Comparison of ENCODE assay signal across 12 cellular contexts in the genomic region with DNA sequence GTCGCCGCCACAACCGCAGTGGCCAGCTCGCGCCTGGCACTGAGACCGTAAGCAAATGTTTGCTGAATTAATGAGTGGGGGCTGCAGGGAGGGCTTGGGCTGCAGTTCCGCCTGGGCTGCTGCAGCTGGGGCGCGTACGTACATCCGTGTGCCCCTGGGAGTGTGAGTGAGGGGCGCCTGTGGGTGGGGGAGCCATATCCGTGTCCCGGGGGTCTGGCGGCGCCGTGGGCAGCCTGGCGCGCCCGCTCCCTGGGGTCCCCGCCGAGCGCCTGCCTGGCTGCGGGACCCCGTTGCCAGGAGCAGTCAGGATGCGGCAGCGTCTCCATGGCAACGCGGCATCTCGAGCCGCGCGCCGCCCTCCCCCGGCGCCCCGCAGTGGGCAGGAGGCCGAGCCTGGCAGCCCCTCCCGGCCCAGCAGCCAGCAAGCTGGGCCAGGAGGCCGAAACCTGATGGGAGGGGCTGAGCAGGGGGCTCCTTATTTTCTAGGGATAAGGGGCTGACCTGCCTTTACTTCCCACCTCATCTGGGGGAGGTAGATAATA. TPM values are rescaled to one million over a fixed set of nuclear protein-coding genes. Genes with fewer than 3 reads are reported as not detected.
DNase-seq lines count a peak whose midpoint lies in the region.
"Had no signal": no experiment of that assay in that cellular context is flagged by ENCODE, and none has a peak within 500 bp of the region (broad histone marks: within the 10 kb centered on the region; RNA-seq: fewer than 3 reads in every experiment).

No MANE protein-coding gene starts in this region.

- DNase-seq in NCI-H1694 treated with DMSO at 0.1 percent for 48 hours (lab: John Stamatoyannopoulos, UW) (peak; percentile 21), NCI-H1694 (lab: John Stamatoyannopoulos, UW) (no peak), NCI-H446 treated with DMSO at 0.1 percent for 48 hours (lab: John Stamatoyannopoulos, UW) (peak; percentile 55), occipital lobe (lab: John Stamatoyannopoulos, UW) (peak; percentile 64), NCI-H2171 (lab: John Stamatoyannopoulos, UW) (no peak), SKM-1 (lab: John Stamatoyannopoulos, UW; ENCODE audit: unreplicated experiment) (no peak)
- DNase-seq in effector CD8-positive, alpha-beta T cell (lab: John Stamatoyannopoulos, UW) = peak; percentile 18
- no peak for DNase-seq in stimulated activated CD4-positive, alpha-beta T cell treated with anti-CD3 and anti-CD28 coated beads, Interleukin-4, amount 100 ng/mL, for 24 hours
- DNase-seq: ACHN; NCI-H82; stimulated activated CD4-positive, alpha-beta T cell treated with anti-CD3 and anti-CD28 coated beads, Interleukin-1b, Interleukin-23, amount 100 ng/mL, for 48 hours had no signal

RNA-seq across cellular contexts. Expression of a gene that starts 31.3 kb away (rescaled TPM):
- 17.0 TPM for total RNA-seq in occipital lobe
- total RNA-seq: activated naive CD4-positive, alpha-beta T cell treated with anti-CD3 and anti-CD28 coated beads, Interleukin-2, amount 50 U/mL, for 72 hours had no signal

Comparison
In these comparisons a context has a peak if more than half of its experiments do, and no peak if none do; other contexts are left out.
1. DNase-seq: peak in NCI-H1694 treated with DMSO at 0.1 percent for 48 hours (single experiment), NCI-H446 treated with DMSO at 0.1 percent for 48 hours (single experiment), effector CD8-positive, alpha-beta T cell (single experiment) and occipital lobe (single experiment); none in NCI-H1694 (single experiment), stimulated activated CD4-positive, alpha-beta T cell treated with anti-CD3 and anti-CD28 coated beads, Interleukin-4, amount 100 ng/mL, for 24 hours (single experiment), NCI-H2171 (single experiment) and SKM-1 (single experiment).